In the genomic region with DNA sequence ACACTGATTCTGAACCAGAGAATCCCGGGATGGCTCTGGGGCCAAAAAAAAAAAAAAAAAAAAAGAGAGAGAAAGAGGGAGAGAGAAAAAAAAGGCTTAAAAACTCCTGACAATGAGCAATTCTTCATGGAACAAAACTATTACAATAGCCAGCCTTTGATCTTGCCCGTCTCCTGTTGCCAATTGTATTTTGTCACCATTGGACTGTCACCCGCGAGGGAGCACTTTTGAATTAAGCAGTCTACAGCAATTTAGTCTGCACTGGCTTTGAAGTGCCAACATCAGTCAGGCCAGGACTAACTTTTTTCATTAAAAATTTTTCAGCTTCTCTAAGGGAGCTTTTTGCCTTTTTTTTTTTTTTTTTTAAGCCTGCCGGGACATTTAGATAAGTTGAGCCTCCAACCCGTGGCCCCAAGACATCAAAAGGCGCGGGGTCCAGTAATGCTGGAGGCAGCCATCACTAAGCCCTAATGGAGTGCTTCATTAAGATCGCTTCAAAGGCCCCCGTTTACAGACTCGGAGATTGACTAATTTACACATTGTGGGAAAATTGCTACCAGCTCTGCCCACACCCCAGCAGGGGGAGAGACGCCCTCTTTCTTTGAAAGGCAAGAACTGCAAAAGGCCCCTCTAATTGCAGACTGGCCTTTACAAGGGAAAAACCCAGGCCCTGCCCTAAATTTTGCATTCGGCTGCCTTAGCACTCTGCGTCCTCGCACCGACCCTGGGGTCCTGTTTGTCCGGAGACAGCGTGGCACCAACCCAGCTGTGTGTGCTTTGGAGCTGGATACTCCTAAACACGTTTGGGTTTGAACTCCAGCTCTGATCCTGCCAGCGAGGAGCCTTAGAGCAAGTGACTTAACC, we compare ENCODE assay signal across 11 cellular contexts.
DNase-seq lines count a peak whose midpoint lies in the region; ATAC-seq, FAIRE-seq and TF ChIP-seq lines count a peak whose summit lies in the region.
"Had no signal": no experiment of that assay in that cellular context is flagged by ENCODE, and none has a peak within 500 bp of the region (broad histone marks: within the 10 kb centered on the region; RNA-seq: fewer than 3 reads in every experiment).

No MANE protein-coding gene starts in this region.

- ATAC-seq in HG03280 (IDR thresholded peaks at IDR 0.05; ENCODE audit: unreplicated experiment) (no peak), HG03432 (IDR thresholded peaks at IDR 0.05; ENCODE audit: unreplicated experiment) (no peak)
- no peak for ATAC-seq in CD4-positive, alpha-beta T cell (ENCODE audit: poor library complexity)
- no peak for ATAC-seq in stimulated activated memory B cell treated with anti-CD40 and anti-IgM and Interleukin-4, amounts not matched to agents 10 μg/mL and 1 μg/mL and 100 μg/mL, for 72 hours

- TF ChIP-seq CTCF in AG09319 (IDR thresholded peaks at IDR 0.05; ENCODE audit: low read depth, low read length) (peak; percentile 16; the same call in 1 of the 2 replicates), SU-DHL-6 (IDR thresholded peaks at IDR 0.05; ENCODE audit: insufficient read depth, low read length, poor library complexity, severe bottlenecking) (peak; percentile 25)
- no peak for TF ChIP-seq CTCF in CD4-positive, alpha-beta T cell (IDR thresholded peaks at IDR 0.05)

- no peaks in the 10 kb centered on the region for H3F3A ChIP-seq in SU-DHL-6 (ENCODE audit: insufficient read depth)

- H3K4me2 ChIP-seq in SU-DHL-6 (ENCODE audit: low read depth, low read length, poor library complexity, severe bottlenecking) = no peak overlapping the region

- peak; percentile 26 for FAIRE-seq in GM19239 (lab: Jason Lieb, UNC)

- no peaks in the 10 kb centered on the region for H3K36me3 ChIP-seq in SU-DHL-6 (ENCODE audit: low read length)

- no peak overlapping the region for H2AFZ ChIP-seq in SU-DHL-6 (ENCODE audit: low read depth, low read length, severe bottlenecking)

- H3K27ac ChIP-seq in SU-DHL-6 (ENCODE audit: low read depth, low read length) = no peak overlapping the region
- H3K27ac ChIP-seq in CD4-positive, alpha-beta T cell (ENCODE audit: low read depth, low read length) = no peak overlapping the region

- H3K4me3 ChIP-seq in SU-DHL-6 (ENCODE audit: insufficient read depth, low read length, poor library complexity, severe bottlenecking) = no peak overlapping the region

- CTCF ChIA-PET in CD4-positive, alpha-beta T cell (lab: Charles Lee) = no interaction called here

- no peaks in the 10 kb centered on the region for H4K20me1 ChIP-seq in SU-DHL-6 (ENCODE audit: low read depth, low read length)

- peaks cover 12% of the 10 kb centered on the region for H3K4me1 Mint-ChIP-seq in CD4-positive, alpha-beta T cell (ENCODE audit: low read depth)
- peaks cover 19% of the 10 kb centered on the region for H3K4me1 Mint-ChIP-seq in stimulated activated memory B cell treated with anti-CD40 and anti-IgM and Interleukin-4, amounts not matched to agents 10 μg/mL and 1 μg/mL and 100 μg/mL, for 72 hours

- no peak overlapping the region for H3K4me3 Mint-ChIP-seq in CD4-positive, alpha-beta T cell
- H3K4me3 Mint-ChIP-seq in stimulated activated memory B cell treated with anti-CD40 and anti-IgM and Interleukin-4, amounts not matched to agents 10 μg/mL and 1 μg/mL and 100 μg/mL, for 72 hours = no peak overlapping the region

- H3K79me2 ChIP-seq in SU-DHL-6 (ENCODE audit: insufficient read depth, low read length) = no peaks in the 10 kb centered on the region

- no peaks in the 10 kb centered on the region for H3K27me3 ChIP-seq in SU-DHL-6 (ENCODE audit: low read length)
- no peaks in the 10 kb centered on the region for H3K27me3 ChIP-seq in CD4-positive, alpha-beta T cell (ENCODE audit: control insufficient read depth, insufficient read depth, low read length)

- peaks cover 8% of the 10 kb centered on the region for H3K27me3 Mint-ChIP-seq in CD4-positive, alpha-beta T cell
- H3K27me3 Mint-ChIP-seq in stimulated activated memory B cell treated with anti-CD40 and anti-IgM and Interleukin-4, amounts not matched to agents 10 μg/mL and 1 μg/mL and 100 μg/mL, for 72 hours = peaks cover 14% of the 10 kb centered on the region

- H3K9ac ChIP-seq in SU-DHL-6 (ENCODE audit: low read length) = no peak overlapping the region

- H3K9me3 ChIP-seq in SU-DHL-6 (ENCODE audit: insufficient read depth, low read length) = no peaks in the 10 kb centered on the region
- no peaks in the 10 kb centered on the region for H3K9me3 ChIP-seq in CD4-positive, alpha-beta T cell (ENCODE audit: control insufficient read depth, low read length)

- POLR2A ChIA-PET in CD4-positive, alpha-beta T cell (lab: Charles Lee) = no interaction called here

- no peak overlapping the region for H3K27ac Mint-ChIP-seq in CD4-positive, alpha-beta T cell
- H3K27ac Mint-ChIP-seq in stimulated activated memory B cell treated with anti-CD40 and anti-IgM and Interleukin-4, amounts not matched to agents 10 μg/mL and 1 μg/mL and 100 μg/mL, for 72 hours = no peak overlapping the region

- no peaks in the 10 kb centered on the region for H3K9me2 ChIP-seq in SU-DHL-6 (replicated peaks; ENCODE audit: insufficient read depth, low read length)

- intact Hi-C loops in CD4-positive, alpha-beta T cell (cut with DNase I, micrococcal nuclease) = no loop called here

- H3K9me3 Mint-ChIP-seq in CD4-positive, alpha-beta T cell = no peaks in the 10 kb centered on the region
- no peaks in the 10 kb centered on the region for H3K9me3 Mint-ChIP-seq in stimulated activated memory B cell treated with anti-CD40 and anti-IgM and Interleukin-4, amounts not matched to agents 10 μg/mL and 1 μg/mL and 100 μg/mL, for 72 hours

- DNase-seq in AG09319 (ENCODE audit: extremely low read depth, low read depth) = no peak
- no peak for DNase-seq in GM19239 (ENCODE audit: insufficient read length, low spot score)
- peak; percentile 77 for DNase-seq in iPS-NIHi7 (ENCODE audit: extremely low spot score)
- DNase-seq in CD4-positive, alpha-beta T cell = no peak
- DNase-seq: activated gamma-delta T cell; DMS79; stimulated activated CD4-positive, alpha-beta T cell treated with anti-CD3 and anti-CD28 coated beads, Interleukin-15, amount 100 ng/mL, for 24 hours had no signal

- no peaks in the 10 kb centered on the region for H3K36me3 Mint-ChIP-seq in CD4-positive, alpha-beta T cell (ENCODE audit: low read depth)
- H3K36me3 Mint-ChIP-seq in stimulated activated memory B cell treated with anti-CD40 and anti-IgM and Interleukin-4, amounts not matched to agents 10 μg/mL and 1 μg/mL and 100 μg/mL, for 72 hours = peaks cover 6% of the 10 kb centered on the region
